Comparison of ENCODE assay signal across 13 cellular contexts in the genomic region with DNA sequence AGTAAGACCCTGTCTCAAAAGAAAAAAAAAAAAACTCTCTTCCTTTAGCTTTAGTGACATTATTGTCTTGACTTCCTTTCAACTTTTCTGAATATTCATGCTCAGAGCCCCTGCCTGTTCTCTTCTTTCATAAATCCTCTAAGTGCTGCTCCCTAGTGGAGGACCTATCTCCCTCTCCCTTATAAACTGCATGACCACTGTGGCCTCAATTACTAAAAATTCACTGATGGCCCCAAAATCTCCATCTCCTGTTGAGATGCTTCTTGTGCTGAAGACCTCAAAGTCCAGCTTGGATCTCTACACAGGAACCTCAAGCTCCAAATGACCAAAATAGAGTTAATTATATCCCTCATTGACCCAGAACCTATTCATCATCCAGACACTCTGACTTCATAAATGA. TPM values are rescaled to one million over a fixed set of nuclear protein-coding genes. Genes with fewer than 3 reads are reported as not detected.
DNase-seq lines count a peak whose midpoint lies in the region; ATAC-seq, FAIRE-seq and TF ChIP-seq lines count a peak whose summit lies in the region.
"Had no signal": no experiment of that assay in that cellular context is flagged by ENCODE, and none has a peak within 500 bp of the region (broad histone marks: within the 10 kb centered on the region; RNA-seq: fewer than 3 reads in every experiment).

No MANE protein-coding gene starts in this region.

- in situ Hi-C loops in GM12878 (cut with MboI) = no loop called here

- no peak for TF ChIP-seq EP300 in GM12878 (IDR thresholded peaks at IDR 0.05; ENCODE audit: borderline replicate concordance in 1 of 2, control insufficient read depth in 1 of 2, low read depth in 2 of 2, low read length in 2 of 2)

- TF ChIP-seq RAD21 in GM12878 (IDR thresholded peaks at IDR 0.05; ENCODE audit: insufficient read depth, low read depth, low read length) = peak; percentile 47

- SMC1A ChIA-PET in GM12878 (lab: Charles Lee; ENCODE audit: uncharacterized antibody, unreplicated experiment) = interaction anchor here (0.6 to 3.1 kb wide), 18 partner anchors 8 to 101 kb away, joined by 3 to 39 read pairs (median 6); a partner anchor contains a TSS

- H3K9ac ChIP-seq in MM.1S (ENCODE audit: low read length) (no peak overlapping the region), GM12878 (ENCODE audit: control insufficient read depth, insufficient read depth, low read length) (no peak overlapping the region)
- H3K9ac ChIP-seq: BLaER1 had no signal

- POLR2A ChIA-PET in GM12878 (lab: Charles Lee) = interaction anchor here (0.8 to 1.0 kb wide), 2 partner anchors 15 to 81 kb away, joined by 3 to 4 read pairs; a partner anchor contains a TSS

- no peak overlapping the region for H3K4me3 ChIP-seq in left ventricle myocardium inferior
- no peak overlapping the region for H3K4me3 ChIP-seq in MM.1S (ENCODE audit: low read length)
- no peak overlapping the region for H3K4me3 ChIP-seq in GM12878
- no peak overlapping the region for H3K4me3 ChIP-seq in upper lobe of right lung
- H3K4me3 ChIP-seq: BLaER1, upper lobe of left lung had no signal

- BruUV-seq in GM12878 (replicated peaks; lab: Mats Ljungman, UMichigan) = no TSS peak

- no peaks in the 10 kb centered on the region for H3K9me3 Mint-ChIP-seq in HFFc6
- no peaks in the 10 kb centered on the region for H3K9me3 Mint-ChIP-seq in activated T-helper 2 cell treated with anti-CD3 and anti-CD28 coated beads, Interferon-gamma antibody, Interleukin-2, Interleukin-4, amounts not matched to agents 10 μg/mL and 5 μg/mL and 100 μg/mL, durations not matched to agents 14 hours and 24 hours and 36 hours

- H4K20me1 ChIP-seq in MM.1S (ENCODE audit: insufficient read depth, low read length) (no peaks in the 10 kb centered on the region), GM12878 (ENCODE audit: control insufficient read depth, insufficient read depth) (no peaks in the 10 kb centered on the region)
- H4K20me1 ChIP-seq: BLaER1 had no signal

- CTCF ChIA-PET in GM12878 (lab: Yijun Ruan, JAX) = interaction anchor here (0.7 to 5.5 kb wide), 22 partner anchors 9 to 237 kb away, joined by 3 to 80 read pairs (median 6); a partner anchor contains a TSS

- H3K4me1 ChIP-seq in left ventricle myocardium inferior = no peaks in the 10 kb centered on the region
- no peaks in the 10 kb centered on the region for H3K4me1 ChIP-seq in MM.1S (ENCODE audit: low read length)
- H3K4me1 ChIP-seq in GM12878 (ENCODE audit: control insufficient read depth, insufficient read depth, low read length) = no peaks in the 10 kb centered on the region
- H3K4me1 ChIP-seq in upper lobe of right lung = no peaks in the 10 kb centered on the region
- H3K4me1 ChIP-seq: BLaER1 had no signal

- H3K27ac ChIP-seq in left ventricle myocardium inferior (replicated peaks) (no peak overlapping the region), MM.1S (ENCODE audit: low read length) (no peak overlapping the region), GM12878 (ENCODE audit: control insufficient read depth, insufficient read depth) (no peak overlapping the region), upper lobe of right lung (no peak overlapping the region)
- H3K27ac ChIP-seq: BLaER1, upper lobe of left lung had no signal

- H3K27me3 ChIP-seq in left ventricle myocardium inferior (ENCODE audit: low read depth) = no peaks in the 10 kb centered on the region
- no peaks in the 10 kb centered on the region for H3K27me3 ChIP-seq in MM.1S (replicated peaks; ENCODE audit: insufficient read depth, low read length)
- no peaks in the 10 kb centered on the region for H3K27me3 ChIP-seq in GM12878 (replicated peaks in 1 of 2; ENCODE audit: control insufficient read depth in 2 of 2, insufficient read depth in 2 of 2, low read length in 1 of 2)
- H3K27me3 ChIP-seq in upper lobe of right lung = peaks cover 3% of the 10 kb centered on the region
- H3K27me3 ChIP-seq: BLaER1, upper lobe of left lung had no signal

- H3K4me3 Mint-ChIP-seq in HFFc6 = no peak overlapping the region
- no peak overlapping the region for H3K4me3 Mint-ChIP-seq in activated T-helper 2 cell treated with anti-CD3 and anti-CD28 coated beads, Interferon-gamma antibody, Interleukin-2, Interleukin-4, amounts not matched to agents 10 μg/mL and 5 μg/mL and 100 μg/mL, durations not matched to agents 14 hours and 24 hours and 36 hours (ENCODE audit: low read depth)

- H3K4me2 ChIP-seq in MM.1S (ENCODE audit: low read depth, low read length) (no peak overlapping the region), GM12878 (ENCODE audit: control insufficient read depth, insufficient read depth) (no peak overlapping the region)
- H3K4me2 ChIP-seq: BLaER1 had no signal

- no peak overlapping the region for H3K27ac Mint-ChIP-seq in HFFc6
- no peak overlapping the region for H3K27ac Mint-ChIP-seq in activated T-helper 2 cell treated with anti-CD3 and anti-CD28 coated beads, Interferon-gamma antibody, Interleukin-2, Interleukin-4, amounts not matched to agents 10 μg/mL and 5 μg/mL and 100 μg/mL, durations not matched to agents 14 hours and 24 hours and 36 hours

- intact Hi-C loops in left ventricle myocardium inferior (cut with micrococcal nuclease) = no loop called here
- intact Hi-C loops in left cardiac atrium (cut with DNase I) = no loop called here
- intact Hi-C loops in GM12878 (cut with micrococcal nuclease; ENCODE audit: unreplicated experiment) = loop anchor here (1.0 kb wide), 1 partner anchor 42 kb away; no protein-coding TSS in a partner anchor
- intact Hi-C loops in upper lobe of right lung (cut with DNase I) = no loop called here
- intact Hi-C loops in activated T-helper 2 cell treated with anti-CD3 and anti-CD28 coated beads, Interferon-gamma antibody, Interleukin-2, Interleukin-4, amounts not matched to agents 10 μg/mL and 5 μg/mL and 100 μg/mL, durations not matched to agents 14 hours and 24 hours and 36 hours (cut with micrococcal nuclease) = loop anchor here (1.0 to 5.0 kb wide), 4 partner anchors 42 to 195 kb away; a partner anchor contains a TSS

- H2AFZ ChIP-seq in MM.1S (ENCODE audit: low read length) = no peak overlapping the region
- no peak overlapping the region for H2AFZ ChIP-seq in GM12878 (ENCODE audit: control insufficient read depth, low read depth, low read length)

- H3K36me3 ChIP-seq in left ventricle myocardium inferior (no peaks in the 10 kb centered on the region), MM.1S (replicated peaks; ENCODE audit: insufficient read depth, low read length) (no peaks in the 10 kb centered on the region), GM12878 (ENCODE audit: control insufficient read depth in 2 of 2, insufficient read depth in 2 of 2, low read length in 1 of 2) (no peaks in the 10 kb centered on the region), upper lobe of right lung (no peaks in the 10 kb centered on the region)
- H3K36me3 ChIP-seq: BLaER1, upper lobe of left lung had no signal

- no peak for FAIRE-seq in GM12878 (lab: Jason Lieb, UNC)

- no peak for DNase-seq in left ventricle myocardium inferior
- no peak for DNase-seq in left cardiac atrium
- no peak for DNase-seq in MM.1S
- no peak for DNase-seq in GM12878 (ENCODE audit: low read depth, low spot score)
- DNase-seq in upper lobe of right lung = no peak
- DNase-seq in HFFc6 = no peak
- no peak for DNase-seq in activated T-helper 2 cell treated with anti-CD3 and anti-CD28 coated beads, Interferon-gamma antibody, Interleukin-2, Interleukin-4, amounts not matched to agents 10 μg/mL and 5 μg/mL and 100 μg/mL, durations not matched to agents 14 hours and 24 hours and 36 hours (ENCODE audit: low spot score)
- DNase-seq: left ventricle myocardium superior, upper lobe of left lung had no signal

- no peaks in the 10 kb centered on the region for H3K9me3 ChIP-seq in left ventricle myocardium inferior (replicated peaks)
- H3K9me3 ChIP-seq in MM.1S (replicated peaks; ENCODE audit: insufficient read depth, low read length) = no peaks in the 10 kb centered on the region
- H3K9me3 ChIP-seq in GM12878 (replicated peaks; ENCODE audit: control insufficient read depth, insufficient read depth, low read length) = no peaks in the 10 kb centered on the region
- H3K9me3 ChIP-seq in upper lobe of right lung = no peaks in the 10 kb centered on the region
- H3K9me3 ChIP-seq: BLaER1, upper lobe of left lung had no signal

- RAD21 ChIA-PET in GM12878 (lab: Charles Lee; ENCODE audit: unreplicated experiment) = interaction anchor here (1.0 to 1.9 kb wide), 11 partner anchors 13 to 150 kb away, joined by 3 to 12 read pairs (median 5); a partner anchor contains a TSS

- H3K9me2 ChIP-seq in MM.1S (replicated peaks; ENCODE audit: insufficient read depth, low read length) = no peaks in the 10 kb centered on the region

- H3K4me1 Mint-ChIP-seq in HFFc6 (ENCODE audit: low read depth) = no peaks in the 10 kb centered on the region
- H3K4me1 Mint-ChIP-seq in activated T-helper 2 cell treated with anti-CD3 and anti-CD28 coated beads, Interferon-gamma antibody, Interleukin-2, Interleukin-4, amounts not matched to agents 10 μg/mL and 5 μg/mL and 100 μg/mL, durations not matched to agents 14 hours and 24 hours and 36 hours (ENCODE audit: low read depth) = peaks cover 10% of the 10 kb centered on the region

- no peaks in the 10 kb centered on the region for H3K36me3 Mint-ChIP-seq in HFFc6 (ENCODE audit: low read depth)
- H3K36me3 Mint-ChIP-seq in activated T-helper 2 cell treated with anti-CD3 and anti-CD28 coated beads, Interferon-gamma antibody, Interleukin-2, Interleukin-4, amounts not matched to agents 10 μg/mL and 5 μg/mL and 100 μg/mL, durations not matched to agents 14 hours and 24 hours and 36 hours (ENCODE audit: low read depth) = no peaks in the 10 kb centered on the region

- no peaks in the 10 kb centered on the region for H3F3A ChIP-seq in MM.1S (ENCODE audit: insufficient read depth, low read length)

- peaks cover 8% of the 10 kb centered on the region for H3K27me3 Mint-ChIP-seq in HFFc6 (ENCODE audit: insufficient read depth)
- peaks cover 5% of the 10 kb centered on the region for H3K27me3 Mint-ChIP-seq in activated T-helper 2 cell treated with anti-CD3 and anti-CD28 coated beads, Interferon-gamma antibody, Interleukin-2, Interleukin-4, amounts not matched to agents 10 μg/mL and 5 μg/mL and 100 μg/mL, durations not matched to agents 14 hours and 24 hours and 36 hours (ENCODE audit: low read depth)

- H3K79me2 ChIP-seq in MM.1S (ENCODE audit: low read length) = no peaks in the 10 kb centered on the region
- no peaks in the 10 kb centered on the region for H3K79me2 ChIP-seq in GM12878 (ENCODE audit: control insufficient read depth, insufficient read depth, low read length)

- ATAC-seq in left cardiac atrium = no peak
- ATAC-seq in GM12878 = peak; percentile 75
- no peak for ATAC-seq in upper lobe of right lung
- no peak for ATAC-seq in GM18867 (IDR thresholded peaks at IDR 0.05; ENCODE audit: unreplicated experiment)
- ATAC-seq: left ventricle myocardium superior had no signal

- no peak for TF ChIP-seq POLR2A in GM12878 (IDR thresholded peaks at IDR 0.05; ENCODE audit: low read depth, low read length)

- peak; percentile 13 for TF ChIP-seq CTCF in left ventricle myocardium inferior (IDR thresholded peaks at IDR 0.05; ENCODE audit: borderline replicate concordance)
- peak; percentile 31 for TF ChIP-seq CTCF in MM.1S (IDR thresholded peaks at IDR 0.05; ENCODE audit: low read length)
- TF ChIP-seq CTCF in GM12878 (IDR thresholded peaks at IDR 0.05 in 2 of 3, conservative IDR thresholded peaks at IDR 0.05 in 1 of 3; ENCODE audit: control insufficient read depth in 2 of 3, extremely low read depth in 1 of 3, insufficient read depth in 1 of 3, low read depth in 3 of 3, low read length in 3 of 3) = peak; percentile 32 to 37 (median 37); a peak in 5 of 6 replicates
- peak; percentile 21 for TF ChIP-seq CTCF in upper lobe of right lung (IDR thresholded peaks at IDR 0.05)
- no peak for TF ChIP-seq CTCF in HFFc6 (IDR thresholded peaks at IDR 0.05)

RNA-seq across cellular contexts. Expression of a gene that starts 7.8 kb away (rescaled TPM):
- total RNA-seq in left ventricle myocardium inferior (1.0 TPM), left cardiac atrium (100 to 1,000 TPM; 143 to 389 TPM), GM12878 (2014; rRNA removed) (not detected in 2 replicates), GM12878 (2014; rRNA removed; fragmentation: Illumina TruSeq; extraction: Trizol) (not detected in 2 replicates), GM12878 (2021) (not detected in 2 replicates), upper lobe of right lung (295 TPM)
- total RNA-seq in GM12878 (2013; cell fraction: nucleolus; rRNA removed) = not detected in 2 replicates
- polyA plus RNA-seq in GM12878 (2011; ENCODE audit: low read depth) = not detected
- polyA plus RNA-seq in GM12878 (2011; rRNA removed) (not detected in 2 replicates), GM12878 (2014; fragmentation: Illumina TruSeq; extraction: Trizol) (not detected in 2 replicates), GM12878 (2014; fragmentation: Nextera tagmentation; extraction: Ambion mirVana) (not detected), GM12878 (2014; rRNA removed) (not detected in 2 replicates), GM12878 (2016; fragmentation: Nextera tagmentation; extraction: Ambion mirVana) (not detected)
- not detected in 2 replicates for polyA plus RNA-seq in GM12878 (2011; cell fraction: cytosol; rRNA removed)
- polyA plus RNA-seq in GM12878 (2011; cell fraction: nucleus; rRNA removed) = not detected in 2 replicates
- not detected in 2 replicates for polyA plus RNA-seq in GM12878 (2012)
- polyA minus RNA-seq in GM12878 (2011; rRNA and poly(A)+ RNA removed) = not detected in 2 replicates
- polyA minus RNA-seq in GM12878 (2011; cell fraction: cytosol; rRNA and poly(A)+ RNA removed) = not detected in 2 replicates
- polyA minus RNA-seq in GM12878 (2011; cell fraction: nucleus; rRNA and poly(A)+ RNA removed) = not detected in 2 replicates
- total RNA-seq in HFFc6 (2021; fragmentation: NEBNext Ultra II Directional; extraction: Animal tissue kit (Norgen Biotek cat#: 25700)) = not detected
- total RNA-seq in activated T-helper 2 cell treated with anti-CD3 and anti-CD28 coated beads, Interferon-gamma antibody, Interleukin-2, Interleukin-4, amounts not matched to agents 10 μg/mL and 5 μg/mL and 100 μg/mL, durations not matched to agents 14 hours and 24 hours and 36 hours = not detected in 2 replicates
- total RNA-seq: NCI-H460; T-helper 1 cell treated with Interleukin-12 subunit alpha and Interleukin-12 subunit beta and Interleukin-4 antibody, amounts not matched to agents 30 ng/mL and 1 ng/mL, for 36 hours had no signal

RNA-seq across cellular contexts. Expression of a gene that starts 14.5 kb away (rescaled TPM):
- total RNA-seq in left ventricle myocardium inferior = 0.14 TPM
- total RNA-seq in left cardiac atrium = under 1 TPM; 0.50 to 0.80 TPM
- 10.8 and 11.5 TPM in 2 replicates for total RNA-seq in GM12878 (2013; cell fraction: nucleolus; rRNA removed)
- 0.65 and 0.68 TPM in 2 replicates for total RNA-seq in GM12878 (2014; rRNA removed)
- 0.60 and 0.67 TPM in 2 replicates for total RNA-seq in GM12878 (2014; rRNA removed; fragmentation: Illumina TruSeq; extraction: Trizol)
- 0.35 and 0.80 TPM in 2 replicates for total RNA-seq in GM12878 (2021)
- polyA plus RNA-seq in GM12878 (2011; ENCODE audit: low read depth) = 1.7 TPM
- 13.6 and 17.3 TPM in 2 replicates for polyA plus RNA-seq in GM12878 (2011; rRNA removed)
- 7.1 and 7.9 TPM in 2 replicates for polyA plus RNA-seq in GM12878 (2011; cell fraction: cytosol; rRNA removed)
- 10.0 and 17.8 TPM in 2 replicates for polyA plus RNA-seq in GM12878 (2011; cell fraction: nucleus; rRNA removed)
- polyA plus RNA-seq in GM12878 (2012) = 0.96 and 2.8 TPM in 2 replicates
- 0.55 and 0.78 TPM in 2 replicates for polyA plus RNA-seq in GM12878 (2014; fragmentation: Illumina TruSeq; extraction: Trizol)
- polyA plus RNA-seq in GM12878 (2014; fragmentation: Nextera tagmentation; extraction: Ambion mirVana) = under 1 TPM; 0.24 to 0.37 TPM
- 0.59 and 0.77 TPM in 2 replicates for polyA plus RNA-seq in GM12878 (2014; rRNA removed)
- 1 to 10 TPM in 1 of 2 experiments, under 1 TPM in 1; 0.90 to 1.2 TPM for polyA plus RNA-seq in GM12878 (2016; fragmentation: Nextera tagmentation; extraction: Ambion mirVana)
- polyA minus RNA-seq in GM12878 (2011; rRNA and poly(A)+ RNA removed) = 11.7 and 14.1 TPM in 2 replicates
- polyA minus RNA-seq in GM12878 (2011; cell fraction: cytosol; rRNA and poly(A)+ RNA removed) = 2.3 and 4.4 TPM in 2 replicates
- 4.6 and 5.7 TPM in 2 replicates for polyA minus RNA-seq in GM12878 (2011; cell fraction: nucleus; rRNA and poly(A)+ RNA removed)
- total RNA-seq in upper lobe of right lung = 3.0 TPM
- not detected for total RNA-seq in HFFc6 (2021; fragmentation: NEBNext Ultra II Directional; extraction: Animal tissue kit (Norgen Biotek cat#: 25700))
- 0.21 and 0.32 TPM in 2 replicates for total RNA-seq in activated T-helper 2 cell treated with anti-CD3 and anti-CD28 coated beads, Interferon-gamma antibody, Interleukin-2, Interleukin-4, amounts not matched to agents 10 μg/mL and 5 μg/mL and 100 μg/mL, durations not matched to agents 14 hours and 24 hours and 36 hours
- total RNA-seq: NCI-H460 had no signal

Comparison
In these comparisons a context has a peak if more than half of its experiments do, and no peak if none do; other contexts are left out.
1. RNA of a gene that starts 7.8 kb away (total RNA-seq): 143 to 389 TPM in left cardiac atrium and 295 TPM in upper lobe of right lung (single experiment); 1.0 TPM in left ventricle myocardium inferior (single experiment), not detected in GM12878, not detected in HFFc6 and not detected in activated T-helper 2 cell treated with anti-CD3 and anti-CD28 coated beads, Interferon-gamma antibody, Interleukin-2, Interleukin-4, amounts not matched to agents 10 μg/mL and 5 μg/mL and 100 μg/mL, durations not matched to agents 14 hours and 24 hours and 36 hours; every median in the first group is over 10 times any median in the second.
2. intact Hi-C loops: an anchor here in GM12878 (1.0 kb wide) and activated T-helper 2 cell treated with anti-CD3 and anti-CD28 coated beads, Interferon-gamma antibody, Interleukin-2, Interleukin-4, amounts not matched to agents 10 μg/mL and 5 μg/mL and 100 μg/mL, durations not matched to agents 14 hours and 24 hours and 36 hours (1.0 to 5.0 kb wide); none called in left ventricle myocardium inferior, left cardiac atrium and upper lobe of right lung.